8 cellular contexts compared by ENCODE assay signal in genomic region chr12:124452576-124453391, GRCh38.
DNase-seq lines count a peak whose midpoint lies in the region; ATAC-seq and TF ChIP-seq lines count a peak whose summit lies in the region.

No MANE protein-coding gene starts in this region.

- peaks cover 51% of the 10 kb centered on the region for H3K4me1 ChIP-seq in OCI-LY1 (ENCODE audit: insufficient read depth, low read length, severe bottlenecking)
- peaks cover 60 to 92% (median 64%) of the 10 kb centered on the region in 4 donors for H3K4me1 ChIP-seq in esophagus muscularis mucosa
- peaks cover 39% of the 10 kb centered on the region for H3K4me1 ChIP-seq in skeletal muscle satellite cell (ENCODE audit: control insufficient read depth, insufficient read depth, low read length)

- H3K9ac ChIP-seq in OCI-LY1 (ENCODE audit: low read length) (peak overlapping the region; percentile 29; the same call in 1 of the 2 replicates), skeletal muscle satellite cell (ENCODE audit: low read depth, low read length) (peak overlapping the region; percentile 2)

- no peaks in the 10 kb centered on the region for H3K79me2 ChIP-seq in OCI-LY1 (ENCODE audit: insufficient read depth, low read length)

- TF ChIP-seq POLR2A in esophagus muscularis mucosa (IDR thresholded peaks at IDR 0.05; ENCODE audit: low read depth): no peak

- in situ Hi-C loops in GM13976 (cut with MboI; ENCODE audit: low sequenced_read_pairs, unreplicated experiment): no loop called here

- no peak for TF ChIP-seq EP300 in esophagus muscularis mucosa (IDR thresholded peaks at IDR 0.05)

- H3K36me3 ChIP-seq in OCI-LY1 (ENCODE audit: insufficient read depth, low read length) (0 out of 2 replicates have a peak, but pooled peaks cover 12% of the 10 kb centered on the region), esophagus muscularis mucosa (peaks cover 0 to 55% (median 38%) of the 10 kb centered on the region in 4 donors), skeletal muscle satellite cell (ENCODE audit: insufficient read depth, low read length) (peaks cover 36% of the 10 kb centered on the region)

- H3K27me3 ChIP-seq in OCI-LY1 (ENCODE audit: insufficient read depth, low read length) (no peaks in the 10 kb centered on the region), esophagus muscularis mucosa (no peaks in the 10 kb centered on the region), skeletal muscle satellite cell (ENCODE audit: control insufficient read depth, insufficient read depth, low read length) (no peaks in the 10 kb centered on the region)

- peak; percentile 64 for DNase-seq in GM13976 (ENCODE audit: low spot score)
- DNase-seq in esophagus muscularis mucosa (ENCODE audit: extremely low spot score): no peak
- no peak for DNase-seq in islet precursor cell
- no peak for DNase-seq in NAMALWA (ENCODE audit: low spot score)
- no peak for DNase-seq in NCI-H2081 (lab: John Stamatoyannopoulos, UW)

- intact Hi-C loops in esophagus muscularis mucosa (cut with DNase I): no loop called here

- H3K4me3 ChIP-seq in OCI-LY1 (ENCODE audit: low read depth, low read length, poor library complexity, severe bottlenecking): peak overlapping the region; percentile 18
- no peak overlapping the region for H3K4me3 ChIP-seq in esophagus muscularis mucosa
- H3K4me3 ChIP-seq in skeletal muscle satellite cell (ENCODE audit: low read length): no peak overlapping the region

- peak overlapping the region; percentile 41; the same call in 1 of the 2 replicates for H3K4me2 ChIP-seq in OCI-LY1 (ENCODE audit: low read length)
- peak overlapping the region; percentile 38 for H3K4me2 ChIP-seq in skeletal muscle satellite cell (ENCODE audit: low read length)

- no peak overlapping the region for H2AFZ ChIP-seq in OCI-LY1 (ENCODE audit: low read length)

- H3K27ac ChIP-seq in OCI-LY1 (ENCODE audit: low read depth, low read length, poor library complexity, severe bottlenecking) (peak overlapping the region; percentile 59), esophagus muscularis mucosa (replicated peaks in 1 of 4) (peak overlapping the region; percentile 65 to 91 (median 84))

- WGBS in esophagus muscularis mucosa: 75% methylated on average over 13 of the region's 25 CpGs

- H3K9me2 ChIP-seq in OCI-LY1 (ENCODE audit: low read depth, low read length): no peaks in the 10 kb centered on the region

- ATAC-seq in GM19035 (IDR thresholded peaks at IDR 0.05; ENCODE audit: unreplicated experiment): no peak

- TF ChIP-seq CTCF in GM13976 (IDR thresholded peaks at IDR 0.05; ENCODE audit: borderline replicate concordance, control extremely low read depth, extremely low read depth, insufficient read depth, missing control alignments) (no peak), OCI-LY1 (IDR thresholded peaks at IDR 0.05; ENCODE audit: low read length) (no peak), esophagus muscularis mucosa (IDR thresholded peaks at IDR 0.05) (no peak)

- no peaks in the 10 kb centered on the region for H3F3A ChIP-seq in OCI-LY1 (ENCODE audit: insufficient read depth, low read length)

- H4K20me1 ChIP-seq in OCI-LY1 (ENCODE audit: insufficient read depth, low read length): no peaks in the 10 kb centered on the region

- H3K9me3 ChIP-seq in OCI-LY1 (ENCODE audit: low read length): no peaks in the 10 kb centered on the region
- H3K9me3 ChIP-seq in esophagus muscularis mucosa: no peaks in the 10 kb centered on the region
- H3K9me3 ChIP-seq in skeletal muscle satellite cell (replicated peaks; ENCODE audit: low read length): no peaks in the 10 kb centered on the region
